ENCODE assay signal across 1 cellular context in genomic region chr10:101785801-101786200, GRCh38.
TF ChIP-seq lines count a peak whose summit lies in the region.

No MANE protein-coding gene starts in this region.

TF ChIP-seq in endothelial cell of umbilical vein, 7 proteins besides CTCF, POLR2A, EP300 and RAD21:
- no peak for TF ChIP-seq POLR2AphosphoS5 (IDR thresholded peaks at IDR 0.05; ENCODE audit: insufficient read depth, low read depth, low read length)
- TF ChIP-seq JUN (IDR thresholded peaks at IDR 0.05; ENCODE audit: borderline replicate concordance, insufficient read depth, insufficient read length, low read depth) = no peak
- TF ChIP-seq MAX (IDR thresholded peaks at IDR 0.05; ENCODE audit: insufficient read depth, insufficient read length) = no peak
- TF ChIP-seq GATA2 (IDR thresholded peaks at IDR 0.05; ENCODE audit: insufficient read depth, insufficient read length, low read depth, low read length) = no peak
- no peak for TF ChIP-seq FOS (IDR thresholded peaks at IDR 0.05; ENCODE audit: borderline replicate concordance, insufficient read depth, low read length)
- no peak for TF ChIP-seq MYC (IDR thresholded peaks at IDR 0.05; ENCODE audit: low read depth, low read length)
- TF ChIP-seq EZH2 (IDR thresholded peaks at IDR 0.05; ENCODE audit: borderline replicate concordance, low read depth, low read length, severe bottlenecking) = no peak
